In the genomic region with DNA sequence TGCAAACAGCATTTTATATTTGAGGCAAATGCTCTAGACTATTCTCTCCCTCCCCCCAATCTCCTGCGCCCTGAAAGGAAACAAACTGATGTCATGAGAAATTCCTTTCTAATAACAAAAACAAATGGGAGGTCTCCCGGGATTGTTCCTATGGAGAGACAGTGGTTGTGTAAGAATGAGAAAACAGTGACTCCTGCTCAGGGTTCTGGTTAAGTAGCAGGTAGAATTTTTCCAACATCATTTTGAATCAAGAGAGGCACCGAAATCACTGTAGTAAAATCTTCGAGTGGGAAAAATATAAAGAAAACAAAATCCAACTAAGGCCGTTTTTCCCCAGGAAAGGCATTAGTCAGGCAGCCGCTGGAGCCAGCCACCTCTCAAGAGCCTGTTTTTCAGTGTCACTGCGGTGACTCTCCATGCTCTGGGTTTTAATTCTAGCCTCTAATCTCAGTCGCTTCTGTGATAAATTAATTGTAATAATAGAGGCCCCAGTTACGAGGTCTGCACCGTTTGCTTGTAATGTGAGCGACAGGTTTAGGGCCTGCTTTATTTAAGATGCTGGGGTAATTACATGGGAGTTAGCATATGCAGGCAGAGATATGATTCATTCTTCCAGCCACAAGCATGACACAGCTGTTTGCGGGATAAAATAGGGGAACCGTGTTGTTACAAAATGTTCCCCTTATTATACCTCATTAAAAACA, we compare ENCODE assay signal across 9 cellular contexts.
DNase-seq lines count a peak whose midpoint lies in the region; ATAC-seq and TF ChIP-seq lines count a peak whose summit lies in the region.
"Had no signal": no experiment of that assay in that cellular context is flagged by ENCODE, and none has a peak within 500 bp of the region (broad histone marks: within the 10 kb centered on the region; RNA-seq: fewer than 3 reads in every experiment).

No MANE protein-coding gene starts in this region.

- H3K4me1 ChIP-seq in adipocyte (ENCODE audit: control insufficient read depth, insufficient read depth, low read length) (peaks cover 25% of the 10 kb centered on the region), neural progenitor cell (peaks cover 8% of the 10 kb centered on the region)

- H3K4me2 ChIP-seq in neural progenitor cell: no peak overlapping the region

- no peak overlapping the region for H3K27ac ChIP-seq in neural progenitor cell
- H3K27ac ChIP-seq: ovary had no signal

- DNase-seq in AG04449 (ENCODE audit: low read depth, low spot score) (peak; percentile 40), KG1 (lab: John Stamatoyannopoulos, UW) (peak; percentile 55), adipocyte (ENCODE audit: low read depth) (peak; percentile 75), kidney epithelial cell (ENCODE audit: low read depth) (peak; percentile 50), neural progenitor cell (ENCODE audit: low spot score) (no peak)

- H3K27ac Mint-ChIP-seq in neural progenitor cell: no peak overlapping the region

- H3K9ac ChIP-seq in adipocyte (ENCODE audit: low read length): peak overlapping the region; percentile 31
- no peak overlapping the region for H3K9ac ChIP-seq in neural progenitor cell

- CTCF ChIA-PET in AG04449 (lab: Yijun Ruan, JAX): interaction anchor here (0.6 to 1.3 kb wide), 2 partner anchors 258 to 268 kb away, joined by 3 read pairs; no protein-coding TSS in a partner anchor

- H3K27me3 ChIP-seq in adipocyte (replicated peaks; ENCODE audit: control insufficient read depth, insufficient read depth, low read length): peaks cover 10% of the 10 kb centered on the region
- no peaks in the 10 kb centered on the region for H3K27me3 ChIP-seq in kidney epithelial cell (ENCODE audit: control insufficient read depth, insufficient read depth, low read length)
- peaks cover 29% of the 10 kb centered on the region for H3K27me3 ChIP-seq in neural progenitor cell
- H3K27me3 ChIP-seq: ovary had no signal

- no peaks in the 10 kb centered on the region for H3K79me2 ChIP-seq in neural progenitor cell (ENCODE audit: low read depth)

- no peaks in the 10 kb centered on the region for H3K9me3 Mint-ChIP-seq in neural progenitor cell

- POLR2A ChIA-PET in AG04449 (lab: Yijun Ruan, JAX): no interaction called here

- peaks cover 25% of the 10 kb centered on the region for H3K4me1 Mint-ChIP-seq in neural progenitor cell

- peaks cover 3% of the 10 kb centered on the region for H3K36me3 Mint-ChIP-seq in neural progenitor cell

- H3F3A ChIP-seq in neural progenitor cell (ENCODE audit: low read depth): no peaks in the 10 kb centered on the region

- H3K4me3 ChIP-seq in AG04449 (ENCODE audit: low read depth, low read length) (no peak overlapping the region), adipocyte (ENCODE audit: low read length) (peak overlapping the region; percentile 13), kidney epithelial cell (ENCODE audit: low read depth, low read length) (no peak overlapping the region), neural progenitor cell (no peak overlapping the region)
- H3K4me3 ChIP-seq: ovary had no signal

- peaks cover 24% of the 10 kb centered on the region for H3K27me3 Mint-ChIP-seq in neural progenitor cell (ENCODE audit: insufficient read depth, low read depth)

- ATAC-seq in HG03280 (IDR thresholded peaks at IDR 0.05; ENCODE audit: unreplicated experiment): no peak
- ATAC-seq in GM18868 (IDR thresholded peaks at IDR 0.05; ENCODE audit: unreplicated experiment): no peak
- ATAC-seq in GM18858 (IDR thresholded peaks at IDR 0.05; ENCODE audit: unreplicated experiment): no peak

- H2AFZ ChIP-seq in neural progenitor cell (replicated peaks): no peak overlapping the region

- no peak for TF ChIP-seq CTCF in AG04449 (IDR thresholded peaks at IDR 0.05; ENCODE audit: insufficient read depth, low read length, missing control alignments)
- TF ChIP-seq CTCF in kidney epithelial cell (IDR thresholded peaks at IDR 0.05; ENCODE audit: insufficient read depth, low read length, poor library complexity, severe bottlenecking): no peak
- no peak for TF ChIP-seq CTCF in neural progenitor cell (IDR thresholded peaks at IDR 0.05)

- peaks cover 2% of the 10 kb centered on the region for H3K9me3 ChIP-seq in adipocyte (ENCODE audit: control insufficient read depth, low read length)
- H3K9me3 ChIP-seq in neural progenitor cell (ENCODE audit: low read depth): no peaks in the 10 kb centered on the region
- H3K9me3 ChIP-seq: ovary had no signal

- H3K36me3 ChIP-seq in adipocyte (ENCODE audit: control insufficient read depth, insufficient read depth, low read length, severe bottlenecking): no peaks in the 10 kb centered on the region
- H3K36me3 ChIP-seq in kidney epithelial cell (ENCODE audit: control insufficient read depth, insufficient read depth, low read length): no peaks in the 10 kb centered on the region
- no peaks in the 10 kb centered on the region for H3K36me3 ChIP-seq in neural progenitor cell
- H3K36me3 ChIP-seq: ovary had no signal

- no peaks in the 10 kb centered on the region for H4K20me1 ChIP-seq in neural progenitor cell (ENCODE audit: low read depth)

- no peak overlapping the region for H3K4me3 Mint-ChIP-seq in neural progenitor cell
